Comparison of ENCODE assay signal across 9 cellular contexts in genomic region chr1:3070654-3071506, GRCh38. TPM values are rescaled to one million over a fixed set of nuclear protein-coding genes. Genes with fewer than 3 reads are reported as not detected.
DNase-seq lines count a peak whose midpoint lies in the region; ATAC-seq and TF ChIP-seq lines count a peak whose summit lies in the region.
"Had no signal": no experiment of that assay in that cellular context is flagged by ENCODE, and none has a peak within 500 bp of the region (broad histone marks: within the 10 kb centered on the region; RNA-seq: fewer than 3 reads in every experiment).

No MANE protein-coding gene starts in this region.

- H3K4me1 ChIP-seq in RWPE2 (ENCODE audit: insufficient read depth, poor library complexity, severe bottlenecking), result no peaks in the 10 kb centered on the region
- peaks cover 17 to 53% (median 28%) of the 10 kb centered on the region in 3 donors for H3K4me1 ChIP-seq in esophagus squamous epithelium
- H3K4me1 ChIP-seq in thyroid gland, result peaks cover 48 to 56% of the 10 kb centered on the region in 2 donors

- no peak for ATAC-seq in RWPE2 (ENCODE audit: low read depth)
- ATAC-seq in naive B cell (ENCODE audit: low read depth in 2 of 2), result no peak
- no peak for ATAC-seq in GM21526 (IDR thresholded peaks at IDR 0.05; ENCODE audit: low FRiP score, unreplicated experiment)
- ATAC-seq in HG03159 (IDR thresholded peaks at IDR 0.05; ENCODE audit: unreplicated experiment), result no peak

- DNase-seq in RWPE2 (ENCODE audit: low spot score) (peak; percentile 56), esophagus squamous epithelium (lab: John Stamatoyannopoulos, UW) (no peak), naive B cell (no peak), thyroid gland (peak; percentile 40 to 48), activated gamma-delta T cell (lab: John Stamatoyannopoulos, UW) (no peak), NCI-H2029 (lab: John Stamatoyannopoulos, UW) (no peak)
- DNase-seq: kidney glomerular epithelial cell had no signal

- intact Hi-C loops in esophagus squamous epithelium (cut with DNase I) (no loop called here), thyroid gland (cut with DNase I) (loop anchor here (5.0 kb wide), 2 partner anchors 61 to 171 kb away; no protein-coding TSS in a partner anchor)

- H3K9me3 ChIP-seq in RWPE2 (ENCODE audit: severe bottlenecking) (no peaks in the 10 kb centered on the region), esophagus squamous epithelium (no peaks in the 10 kb centered on the region), thyroid gland (no peaks in the 10 kb centered on the region)

- H3K27me3 Mint-ChIP-seq in naive B cell, result peaks cover 6 to 47% (median 8%) of the 10 kb centered on the region in 3 donors

- H3K36me3 ChIP-seq in RWPE2 (ENCODE audit: low read depth), result no peaks in the 10 kb centered on the region
- H3K36me3 ChIP-seq in esophagus squamous epithelium, result no peaks in the 10 kb centered on the region
- H3K36me3 ChIP-seq in thyroid gland, result no peaks in the 10 kb centered on the region

- H3K4me3 Mint-ChIP-seq in naive B cell, result peak overlapping the region in 6 of 8 donors; percentile 16 to 76 (median 53)

- TF ChIP-seq POLR2A in esophagus squamous epithelium (IDR thresholded peaks at IDR 0.05), result no peak
- TF ChIP-seq POLR2A in thyroid gland (IDR thresholded peaks at IDR 0.05), result no peak

- WGBS in esophagus squamous epithelium, 2 donors, result 40% methylated on average over 1 of the region's 95 CpGs; no CpG with 5 or more reads in 1 of the 2 donors
- WGBS in thyroid gland, 2 donors, result 17 to 20% methylated on average over 1 to 10 of the region's 95 CpGs

- H3K27ac ChIP-seq in RWPE2 (ENCODE audit: poor library complexity, severe bottlenecking) (no peak overlapping the region), esophagus squamous epithelium (peak overlapping the region in 3 of 4 donors; percentile 38 to 80 (median 75)), thyroid gland (peak overlapping the region; percentile 92 to 99 (median 99))

- H3K9me3 Mint-ChIP-seq in naive B cell, result peaks cover 0 to 1% (median 0%) of the 10 kb centered on the region in 7 donors

- peaks cover 0 to 3% (median 0%) of the 10 kb centered on the region in 3 donors for H3K4me1 Mint-ChIP-seq in naive B cell

- H3K4me3 ChIP-seq in RWPE2 (ENCODE audit: severe bottlenecking) (no peak overlapping the region), esophagus squamous epithelium (peak overlapping the region; percentile 17 to 86 (median 61)), thyroid gland (replicated peaks in 1 of 3) (peak overlapping the region; percentile 1 to 74 (median 6))

- no peaks in the 10 kb centered on the region for H3K36me3 Mint-ChIP-seq in naive B cell

- no peak overlapping the region for H3K27ac Mint-ChIP-seq in naive B cell

- TF ChIP-seq CTCF in RWPE2 (IDR thresholded peaks at IDR 0.05; ENCODE audit: poor library complexity, severe bottlenecking) (no peak), esophagus squamous epithelium (IDR thresholded peaks at IDR 0.05) (no peak), thyroid gland (IDR thresholded peaks at IDR 0.05) (no peak)

- H3K27me3 ChIP-seq in RWPE2 (ENCODE audit: insufficient read depth, poor library complexity, severe bottlenecking) (peaks cover 76% of the 10 kb centered on the region), esophagus squamous epithelium (peaks cover 19 to 98% (median 41%) of the 10 kb centered on the region in 4 donors), thyroid gland (no peaks in the 10 kb centered on the region)

RNA-seq across cellular contexts. Expression of gene PRDM16, which starts 1.9 kb away (rescaled TPM):
- under 1 TPM; 0.08 to 0.19 (median 0.12) TPM for total RNA-seq in esophagus squamous epithelium
- not detected for polyA plus RNA-seq in naive B cell (ENCODE audit: low read depth in 6 of 6)
- 10 to 100 TPM; 15.7 to 54.3 (median 27.6) TPM for total RNA-seq in thyroid gland

RNA-seq across cellular contexts. Expression of gene ACTRT2, which starts 49.6 kb away (rescaled TPM):
- not detected for total RNA-seq in esophagus squamous epithelium
- polyA plus RNA-seq in naive B cell (ENCODE audit: low read depth in 6 of 6), result not detected
- total RNA-seq in thyroid gland, result under 1 TPM in 1 of 4 donors, not detected in 3; 0.67 TPM

Comparison
In these comparisons a context has a peak if more than half of its experiments do, and no peak if none do; other contexts are left out.
1. DNase-seq: peak in RWPE2 (single experiment) and thyroid gland (2 of 2); none in esophagus squamous epithelium (single experiment), naive B cell (single experiment), activated gamma-delta T cell (single experiment) and NCI-H2029 (single experiment).
2. RNA of gene PRDM16, which starts 1.9 kb away (total RNA-seq): 15.7 to 54.3 TPM in thyroid gland; 0.08 to 0.19 TPM in esophagus squamous epithelium; every median in the first group is over 10 times any median in the second.